8 cellular contexts compared by ENCODE assay signal in genomic region chr11:62854013-62854824, GRCh38. TPM values are rescaled to one million over a fixed set of nuclear protein-coding genes. Genes with fewer than 3 reads are reported as not detected.
DNase-seq lines count a peak whose midpoint lies in the region; ATAC-seq, FAIRE-seq and TF ChIP-seq lines count a peak whose summit lies in the region.

No MANE protein-coding gene starts in this region.

- H2AFZ ChIP-seq in H9 (ENCODE audit: low read length) (no peak overlapping the region), hepatocyte (no peak overlapping the region)

- H3K9me3 ChIP-seq in H9 (ENCODE audit: control insufficient read depth, low read depth, low read length) (no peaks in the 10 kb centered on the region), hepatocyte (ENCODE audit: low read depth) (no peaks in the 10 kb centered on the region), spleen (no peaks in the 10 kb centered on the region)

- H3K4me3 Mint-ChIP-seq in H9 = peak overlapping the region; percentile 99

- H3K18ac ChIP-seq in H9 (ENCODE audit: insufficient read length, low read depth, low read length) = no peak overlapping the region

- H3K4me3 ChIP-seq in hepatocyte (peak overlapping the region; percentile 67), spleen (peak overlapping the region; percentile 61 to 95 (median 85))

- H3K14ac ChIP-seq in H9 (ENCODE audit: insufficient read depth, low read length) = no peak overlapping the region

- ATAC-seq in GM19455 (IDR thresholded peaks at IDR 0.05; ENCODE audit: unreplicated experiment) = no peak

- no peak overlapping the region for H3K23ac ChIP-seq in H9 (ENCODE audit: insufficient read length, low read depth, low read length)

- peaks cover 20% of the 10 kb centered on the region for H3K23me2 ChIP-seq in H9 (ENCODE audit: insufficient read length, low read depth, low read length, poor library complexity, severe bottlenecking)

- H3K79me2 ChIP-seq in H9 (ENCODE audit: insufficient read depth, low read length) (peaks cover 50% of the 10 kb centered on the region), hepatocyte (peaks cover 45% of the 10 kb centered on the region)

- H4K5ac ChIP-seq in H9 (ENCODE audit: insufficient read length, low read depth, low read length) = no peak overlapping the region

- H2BK120ac ChIP-seq in H9 (ENCODE audit: low read depth, low read length, poor library complexity, severe bottlenecking) = no peak overlapping the region

- WGBS in H9 (ENCODE audit: extremely low coverage, insufficient read length, low lambda C conversion rate) = no CpG with 5 or more reads among the region's 8 CpGs
- WGBS in hepatocyte (ENCODE audit: low lambda C conversion rate, missing lambda C conversion rate) = 7% methylated on average over 8 of the region's 8 CpGs
- 10 to 15% (median 12%) methylated on average over 8 of the region's 8 CpGs for WGBS in spleen, 5 donors

- intact Hi-C loops in spleen (cut with DNase I; ENCODE audit: low total_unique reads) = no loop called here

- DNase-seq in H9 = no peak
- no peak for DNase-seq in hepatocyte (ENCODE audit: low spot score)
- peak; percentile 21 for DNase-seq in spleen
- DNase-seq in NCI-H510A (lab: John Stamatoyannopoulos, UW) = no peak
- no peak for DNase-seq in GM10266 (ENCODE audit: extremely low spot score)
- DNase-seq in H54 (ENCODE audit: insufficient read length, low spot score) = no peak

- H3K4me1 Mint-ChIP-seq in H9 = peaks cover 36 to 51% of the 10 kb centered on the region in 2 experiments

- no peak overlapping the region for H2BK12ac ChIP-seq in H9 (ENCODE audit: insufficient read length, low read depth, low read length)

- peak overlapping the region; percentile 98 for H3K4me2 ChIP-seq in H9 (ENCODE audit: insufficient read depth, insufficient read length, low read length)
- H3K4me2 ChIP-seq in hepatocyte = peak overlapping the region; percentile 82

- no peak overlapping the region for H2BK15ac ChIP-seq in H9 (ENCODE audit: low read depth, low read length)

- no peak for FAIRE-seq in H54 (lab: Jason Lieb, UNC)

- H4K8ac ChIP-seq in H9 (replicated peaks; ENCODE audit: insufficient read length, low read depth, low read length) = no peak overlapping the region

- peak overlapping the region; percentile 98 to 100 (median 99); a peak in 6 of 7 replicates for H3K27ac Mint-ChIP-seq in H9

- H3K4me1 ChIP-seq in H9 (ENCODE audit: insufficient read depth, low read length) (no peaks in the 10 kb centered on the region; the same call in 1 of the 2 replicates), hepatocyte (ENCODE audit: insufficient read depth) (peaks cover 35% of the 10 kb centered on the region), spleen (peaks cover 22 to 72% (median 52%) of the 10 kb centered on the region in 6 donors)

- H3K27ac ChIP-seq in H9 (ENCODE audit: insufficient read length, low read depth, low read length) (peak overlapping the region; percentile 58), VCaP (peak overlapping the region; percentile 96), hepatocyte (no peak overlapping the region), spleen (peak overlapping the region in 6 of 8 donors; percentile 74 to 90 (median 87))

- peaks cover 6% of the 10 kb centered on the region; the same call in 1 of the 2 replicates for H3K27me3 Mint-ChIP-seq in H9 (ENCODE audit: low read depth)

- H2BK20ac ChIP-seq in H9 (ENCODE audit: low read depth, low read length, poor library complexity, severe bottlenecking) = no peak overlapping the region

- H3K27me3 ChIP-seq in H9 (ENCODE audit: insufficient read depth, low read length) = no peaks in the 10 kb centered on the region
- H3K27me3 ChIP-seq in hepatocyte = no peaks in the 10 kb centered on the region
- no peaks in the 10 kb centered on the region for H3K27me3 ChIP-seq in spleen (replicated peaks in 1 of 7)

- H3K36me3 Mint-ChIP-seq in H9 (ENCODE audit: insufficient read depth in 1 of 3, low read depth in 3 of 3) = peaks cover 44 to 61% (median 45%) of the 10 kb centered on the region in 3 experiments

- H3K36me3 ChIP-seq in hepatocyte (replicated peaks; ENCODE audit: insufficient read depth, low read depth) = peaks cover 11% of the 10 kb centered on the region
- H3K36me3 ChIP-seq in spleen = peaks cover 0 to 39% (median 33%) of the 10 kb centered on the region in 6 donors

- peaks cover 6 to 10% of the 10 kb centered on the region in 2 experiments for H3K9me3 Mint-ChIP-seq in H9

- H3K56ac ChIP-seq in H9 (ENCODE audit: insufficient read length, low read depth, low read length) = no peak overlapping the region

- no peak overlapping the region for H2BK5ac ChIP-seq in H9 (ENCODE audit: insufficient read length, low read length)

- H3K9me2 ChIP-seq in hepatocyte (replicated peaks; ENCODE audit: insufficient read depth) = no peaks in the 10 kb centered on the region

- no peak for TF ChIP-seq POLR2A in spleen (IDR thresholded peaks at IDR 0.05)
- TF ChIP-seq POLR2A in H54 (IDR thresholded peaks at IDR 0.05; ENCODE audit: low read depth, low read length) = no peak

- H4K91ac ChIP-seq in H9 (ENCODE audit: insufficient read length, low read depth, low read length) = no peak overlapping the region

- H4K20me1 ChIP-seq in H9 (ENCODE audit: control insufficient read depth, insufficient read depth, insufficient read length) (no peaks in the 10 kb centered on the region), hepatocyte (ENCODE audit: insufficient read depth, poor library complexity, severe bottlenecking) (peaks cover 28% of the 10 kb centered on the region)

- no peak overlapping the region for H3T11ph ChIP-seq in H9 (ENCODE audit: low read length)

- peak overlapping the region; percentile 96 for H3K9ac ChIP-seq in H9 (ENCODE audit: extremely low read depth, insufficient read length, low read length)

- no peak overlapping the region for H3K4ac ChIP-seq in H9 (ENCODE audit: low read depth, low read length)

- TF ChIP-seq CTCF in H9 (conservative IDR thresholded peaks at IDR 0.05) = no peak
- no peak for TF ChIP-seq CTCF in VCaP (conservative IDR thresholded peaks at IDR 0.05)
- TF ChIP-seq CTCF in hepatocyte (IDR thresholded peaks at IDR 0.05; ENCODE audit: poor library complexity) = no peak
- TF ChIP-seq CTCF in spleen (IDR thresholded peaks at IDR 0.05 in 8 of 11, conservative IDR thresholded peaks at IDR 0.05 in 3 of 11) = no peak
- no peak for TF ChIP-seq CTCF in GM10266 (IDR thresholded peaks at IDR 0.05; ENCODE audit: control insufficient read depth, insufficient read depth, low read depth, missing control alignments)

- no peak overlapping the region for H2AK5ac ChIP-seq in H9 (ENCODE audit: insufficient read length, low read length)

- no peaks in the 10 kb centered on the region for H3K79me1 ChIP-seq in H9 (ENCODE audit: insufficient read depth, low read depth, low read length, poor library complexity, severe bottlenecking)

RNA-seq across cellular contexts. Expression of gene WDR74, which starts 14.8 kb away (rescaled TPM):
- total RNA-seq in H9 (2021) (121 and 124 TPM in 2 replicates), hepatocyte (28.0 and 30.9 TPM in 2 replicates), spleen (10 to 100 TPM; 29.0 to 62.2 (median 46.4) TPM)
- polyA plus RNA-seq in hepatocyte (28.9 and 34.1 TPM in 2 replicates), spleen (10 to 100 TPM; 56.0 to 66.2 (median 60.1) TPM)

RNA-seq across cellular contexts. Expression of gene TEX54, which starts 21.6 kb away (rescaled TPM):
- total RNA-seq in H9 (2021) = 0.53 and 1.2 TPM in 2 replicates
- not detected in 2 replicates for total RNA-seq in hepatocyte
- 1.8 and 3.5 TPM in 2 replicates for polyA plus RNA-seq in hepatocyte
- total RNA-seq in spleen = not detected
- not detected for polyA plus RNA-seq in spleen

RNA-seq across cellular contexts. Expression of gene STX5, which starts 22.4 kb away (rescaled TPM):
- total RNA-seq in H9 (2021) (33.5 and 34.7 TPM in 2 replicates), hepatocyte (35.4 and 37.3 TPM in 2 replicates), spleen (10 to 100 TPM; 40.5 to 50.7 (median 43.7) TPM)
- polyA plus RNA-seq in hepatocyte (49.7 and 50.4 TPM in 2 replicates), spleen (10 to 100 TPM; 20.9 to 27.0 (median 23.5) TPM)

RNA-seq across cellular contexts. Expression of gene SLC3A2, which starts 26.5 kb away (rescaled TPM):
- total RNA-seq in H9 (2021) = 289 and 290 TPM in 2 replicates
- 335 and 573 TPM in 2 replicates for total RNA-seq in hepatocyte
- polyA plus RNA-seq in hepatocyte = 456 and 476 TPM in 2 replicates
- total RNA-seq in spleen = 100 to 1,000 TPM; 102 to 138 (median 114) TPM
- polyA plus RNA-seq in spleen = 10 to 100 TPM; 48.7 to 58.4 (median 52.8) TPM

RNA-seq across cellular contexts. Expression of gene NXF1, which starts 49.0 kb away (rescaled TPM):
- total RNA-seq in H9 (2021) (65.5 and 69.0 TPM in 2 replicates), hepatocyte (37.2 and 37.6 TPM in 2 replicates), spleen (100 to 1,000 TPM in 4 of 7 donors, 10 to 100 TPM in 3; 87.7 to 125 (median 118) TPM)
- polyA plus RNA-seq in hepatocyte (71.9 and 91.4 TPM in 2 replicates), spleen (100 to 1,000 TPM in 2 of 3 donors, 10 to 100 TPM in 1; 83.1 to 271 (median 194) TPM)
